1 cellular context compared by ENCODE assay signal in genomic region chr7:17062433-17063383, GRCh38.
TF ChIP-seq lines count a peak whose summit lies in the region.

No MANE protein-coding gene starts in this region.

TF ChIP-seq in WTC11, 78 proteins besides CTCF, POLR2A, EP300 and RAD21 (continued from another document):
- TF ChIP-seq, protein P1, sequence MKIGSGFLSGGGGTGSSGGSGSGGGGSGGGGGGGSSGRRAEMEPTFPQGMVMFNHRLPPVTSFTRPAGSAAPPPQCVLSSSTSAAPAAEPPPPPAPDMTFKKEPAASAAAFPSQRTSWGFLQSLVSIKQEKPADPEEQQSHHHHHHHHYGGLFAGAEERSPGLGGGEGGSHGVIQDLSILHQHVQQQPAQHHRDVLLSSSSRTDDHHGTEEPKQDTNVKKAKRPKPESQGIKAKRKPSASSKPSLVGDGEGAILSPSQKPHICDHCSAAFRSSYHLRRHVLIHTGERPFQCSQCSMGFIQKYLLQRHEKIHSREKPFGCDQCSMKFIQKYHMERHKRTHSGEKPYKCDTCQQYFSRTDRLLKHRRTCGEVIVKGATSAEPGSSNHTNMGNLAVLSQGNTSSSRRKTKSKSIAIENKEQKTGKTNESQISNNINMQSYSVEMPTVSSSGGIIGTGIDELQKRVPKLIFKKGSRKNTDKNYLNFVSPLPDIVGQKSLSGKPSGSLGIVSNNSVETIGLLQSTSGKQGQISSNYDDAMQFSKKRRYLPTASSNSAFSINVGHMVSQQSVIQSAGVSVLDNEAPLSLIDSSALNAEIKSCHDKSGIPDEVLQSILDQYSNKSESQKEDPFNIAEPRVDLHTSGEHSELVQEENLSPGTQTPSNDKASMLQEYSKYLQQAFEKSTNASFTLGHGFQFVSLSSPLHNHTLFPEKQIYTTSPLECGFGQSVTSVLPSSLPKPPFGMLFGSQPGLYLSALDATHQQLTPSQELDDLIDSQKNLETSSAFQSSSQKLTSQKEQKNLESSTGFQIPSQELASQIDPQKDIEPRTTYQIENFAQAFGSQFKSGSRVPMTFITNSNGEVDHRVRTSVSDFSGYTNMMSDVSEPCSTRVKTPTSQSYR (CRISPR knock-in tag; IDR thresholded peaks at IDR 0.05): no peak
- TF ChIP-seq ZNF423 (CRISPR knock-in tag; IDR thresholded peaks at IDR 0.05) (no peak), HMGA2 (CRISPR knock-in tag; IDR thresholded peaks at IDR 0.05) (no peak)
